In genomic region chr9:130008577-130008976, GRCh38 we compare ENCODE assay signal across 16 cellular contexts. TPM values are rescaled to one million over a fixed set of nuclear protein-coding genes. Genes with fewer than 3 reads are reported as not detected.
DNase-seq lines count a peak whose midpoint lies in the region; ATAC-seq, FAIRE-seq and TF ChIP-seq lines count a peak whose summit lies in the region.
"Had no signal": no experiment of that assay in that cellular context is flagged by ENCODE, and none has a peak within 500 bp of the region (broad histone marks: within the 10 kb centered on the region; RNA-seq: fewer than 3 reads in every experiment).

No MANE protein-coding gene starts in this region.

- H3K27ac ChIP-seq in naive thymus-derived CD4-positive, alpha-beta T cell (ENCODE audit: low read depth, low read length) = peak overlapping the region; percentile 67
- H3K27ac ChIP-seq: gastrocnemius medialis, vagina had no signal

- peaks cover 7 to 21% of the 10 kb centered on the region in 2 donors for H3K36me3 Mint-ChIP-seq in CD14-positive monocyte
- peaks cover 30% of the 10 kb centered on the region for H3K36me3 Mint-ChIP-seq in activated T-helper 1 cell treated with anti-CD3 and anti-CD28 coated beads, Interleukin-12 subunit alpha, Interleukin-12 subunit beta, Interleukin-2, Interleukin-4 antibody, amounts not matched to agents 30 ng/mL and 10 ng/mL and 1 ng/mL, durations not matched to agents 14 hours and 24 hours and 36 hours (ENCODE audit: low read depth)
- H3K36me3 Mint-ChIP-seq in naive thymus-derived CD4-positive, alpha-beta T cell = peaks cover 4 to 28% (median 10%) of the 10 kb centered on the region in 5 donors

- POLR2A ChIA-PET in naive thymus-derived CD4-positive, alpha-beta T cell (lab: Charles Lee) = interaction anchor here (0.6 to 1.6 kb wide), 6 partner anchors 9 to 115 kb away, joined by 3 to 6 read pairs (median 4); no protein-coding TSS in a partner anchor

- FAIRE-seq in GM18507 (lab: Jason Lieb, UNC) = peak; percentile 77
- FAIRE-seq: islet of Langerhans had no signal

- CTCF ChIA-PET in naive thymus-derived CD4-positive, alpha-beta T cell (lab: Charles Lee) = no interaction called here

- ATAC-seq in naive thymus-derived CD4-positive, alpha-beta T cell = no peak
- no peak for ATAC-seq in GM19463 (IDR thresholded peaks at IDR 0.05; ENCODE audit: unreplicated experiment)
- ATAC-seq: gastrocnemius medialis had no signal

- no peaks in the 10 kb centered on the region for H3K36me3 ChIP-seq in naive thymus-derived CD4-positive, alpha-beta T cell (ENCODE audit: control insufficient read depth in 2 of 3, insufficient read depth in 3 of 3, low read length in 3 of 3)
- H3K36me3 ChIP-seq: HAP-1, vagina had no signal

- H3K27me3 ChIP-seq in naive thymus-derived CD4-positive, alpha-beta T cell (ENCODE audit: control insufficient read depth in 2 of 2, insufficient read depth in 2 of 2, low read length in 2 of 2) = no peaks in the 10 kb centered on the region
- H3K27me3 ChIP-seq: gastrocnemius medialis, vagina had no signal

- H3K9me3 Mint-ChIP-seq in CD14-positive monocyte = no peaks in the 10 kb centered on the region
- peaks cover 6% of the 10 kb centered on the region for H3K9me3 Mint-ChIP-seq in activated T-helper 1 cell treated with anti-CD3 and anti-CD28 coated beads, Interleukin-12 subunit alpha, Interleukin-12 subunit beta, Interleukin-2, Interleukin-4 antibody, amounts not matched to agents 30 ng/mL and 10 ng/mL and 1 ng/mL, durations not matched to agents 14 hours and 24 hours and 36 hours
- peaks cover 0 to 3% (median 0%) of the 10 kb centered on the region in 11 donors for H3K9me3 Mint-ChIP-seq in naive thymus-derived CD4-positive, alpha-beta T cell

- H3K4me1 ChIP-seq in naive thymus-derived CD4-positive, alpha-beta T cell (ENCODE audit: control insufficient read depth in 2 of 2, insufficient read depth in 2 of 2, low read length in 2 of 2) = peaks cover 38 to 49% of the 10 kb centered on the region in 2 donors

- DNase-seq in CD14-positive monocyte (ENCODE audit: low spot score) (no peak), GM18507 (ENCODE audit: extremely low spot score, insufficient read length, low read depth) (no peak), NCI-H187 (lab: John Stamatoyannopoulos, UW) (no peak)
- DNase-seq in activated T-helper 1 cell treated with anti-CD3 and anti-CD28 coated beads, Interleukin-12 subunit alpha, Interleukin-12 subunit beta, Interleukin-2, Interleukin-4 antibody, amounts not matched to agents 30 ng/mL and 10 ng/mL and 1 ng/mL, durations not matched to agents 14 hours and 24 hours and 36 hours (ENCODE audit: low spot score) = no peak
- no peak for DNase-seq in naive thymus-derived CD4-positive, alpha-beta T cell
- DNase-seq in effector CD8-positive, alpha-beta T cell (lab: John Stamatoyannopoulos, UW) = no peak
- no peak for DNase-seq in stimulated activated CD4-positive, alpha-beta T cell treated with anti-CD3 and anti-CD28 coated beads, Interleukin-4, amount 100 ng/mL, for 4 hours
- DNase-seq: DND-41, gastrocnemius medialis, KG1, NCI-H1436 treated with DMSO at 0.1 percent for 48 hours, NCI-H510A treated with DMSO at 0.1 percent for 48 hours had no signal

- no peaks in the 10 kb centered on the region for H3K27me3 Mint-ChIP-seq in CD14-positive monocyte (ENCODE audit: low read depth in 3 of 3)
- no peaks in the 10 kb centered on the region for H3K27me3 Mint-ChIP-seq in activated T-helper 1 cell treated with anti-CD3 and anti-CD28 coated beads, Interleukin-12 subunit alpha, Interleukin-12 subunit beta, Interleukin-2, Interleukin-4 antibody, amounts not matched to agents 30 ng/mL and 10 ng/mL and 1 ng/mL, durations not matched to agents 14 hours and 24 hours and 36 hours (ENCODE audit: insufficient read depth)
- no peaks in the 10 kb centered on the region for H3K27me3 Mint-ChIP-seq in naive thymus-derived CD4-positive, alpha-beta T cell

- TF ChIP-seq CTCF in CD14-positive monocyte (IDR thresholded peaks at IDR 0.05) = no peak

- peak overlapping the region; percentile 35 to 89 (median 79) for H3K27ac Mint-ChIP-seq in CD14-positive monocyte
- H3K27ac Mint-ChIP-seq in activated T-helper 1 cell treated with anti-CD3 and anti-CD28 coated beads, Interleukin-12 subunit alpha, Interleukin-12 subunit beta, Interleukin-2, Interleukin-4 antibody, amounts not matched to agents 30 ng/mL and 10 ng/mL and 1 ng/mL, durations not matched to agents 14 hours and 24 hours and 36 hours = peak overlapping the region; percentile 87
- peak overlapping the region; percentile 78 to 96 (median 86) for H3K27ac Mint-ChIP-seq in naive thymus-derived CD4-positive, alpha-beta T cell

- H3K9me3 ChIP-seq in naive thymus-derived CD4-positive, alpha-beta T cell (ENCODE audit: control insufficient read depth in 2 of 3, low read length in 3 of 3) = no peaks in the 10 kb centered on the region
- H3K9me3 ChIP-seq: gastrocnemius medialis, vagina had no signal

- H3K4me3 Mint-ChIP-seq in CD14-positive monocyte = no peak overlapping the region
- H3K4me3 Mint-ChIP-seq in activated T-helper 1 cell treated with anti-CD3 and anti-CD28 coated beads, Interleukin-12 subunit alpha, Interleukin-12 subunit beta, Interleukin-2, Interleukin-4 antibody, amounts not matched to agents 30 ng/mL and 10 ng/mL and 1 ng/mL, durations not matched to agents 14 hours and 24 hours and 36 hours = no peak overlapping the region
- H3K4me3 Mint-ChIP-seq in naive thymus-derived CD4-positive, alpha-beta T cell = peak overlapping the region in 9 of 10 donors; percentile 7 to 61 (median 45)

- H3K4me1 Mint-ChIP-seq in CD14-positive monocyte = peaks cover 37% of the 10 kb centered on the region
- peaks cover 67% of the 10 kb centered on the region for H3K4me1 Mint-ChIP-seq in activated T-helper 1 cell treated with anti-CD3 and anti-CD28 coated beads, Interleukin-12 subunit alpha, Interleukin-12 subunit beta, Interleukin-2, Interleukin-4 antibody, amounts not matched to agents 30 ng/mL and 10 ng/mL and 1 ng/mL, durations not matched to agents 14 hours and 24 hours and 36 hours (ENCODE audit: low read depth)
- H3K4me1 Mint-ChIP-seq in naive thymus-derived CD4-positive, alpha-beta T cell = peaks cover 58 to 87% (median 74%) of the 10 kb centered on the region in 7 donors

- intact Hi-C loops in CD14-positive monocyte (cut with micrococcal nuclease) = no loop called here
- intact Hi-C loops in activated T-helper 1 cell treated with anti-CD3 and anti-CD28 coated beads, Interleukin-12 subunit alpha, Interleukin-12 subunit beta, Interleukin-2, Interleukin-4 antibody, amounts not matched to agents 30 ng/mL and 10 ng/mL and 1 ng/mL, durations not matched to agents 14 hours and 24 hours and 36 hours (cut with micrococcal nuclease) = no loop called here
- intact Hi-C loops in naive thymus-derived CD4-positive, alpha-beta T cell (cut with micrococcal nuclease) = no loop called here

- H3K4me3 ChIP-seq in naive thymus-derived CD4-positive, alpha-beta T cell (ENCODE audit: low read length) = no peak overlapping the region
- H3K4me3 ChIP-seq: gastrocnemius medialis, HAP-1, vagina had no signal

RNA-seq across cellular contexts. Expression of gene FNBP1, which starts 34.4 kb away (rescaled TPM):
- 10 to 100 TPM; 51.4 to 60.7 TPM for polyA plus RNA-seq in CD14-positive monocyte
- 195 and 202 TPM in 2 replicates for total RNA-seq in activated T-helper 1 cell treated with anti-CD3 and anti-CD28 coated beads, Interleukin-12 subunit alpha, Interleukin-12 subunit beta, Interleukin-2, Interleukin-4 antibody, amounts not matched to agents 30 ng/mL and 10 ng/mL and 1 ng/mL, durations not matched to agents 14 hours and 24 hours and 36 hours
- total RNA-seq in naive thymus-derived CD4-positive, alpha-beta T cell = 100 to 1,000 TPM; 160 to 207 (median 174) TPM
- 100 to 1,000 TPM; 138 to 160 TPM for polyA plus RNA-seq in naive thymus-derived CD4-positive, alpha-beta T cell

RNA-seq across cellular contexts. Expression of gene GPR107, which starts 45.1 kb away (rescaled TPM):
- 1 to 10 TPM; 6.0 TPM for polyA plus RNA-seq in CD14-positive monocyte
- total RNA-seq in activated T-helper 1 cell treated with anti-CD3 and anti-CD28 coated beads, Interleukin-12 subunit alpha, Interleukin-12 subunit beta, Interleukin-2, Interleukin-4 antibody, amounts not matched to agents 30 ng/mL and 10 ng/mL and 1 ng/mL, durations not matched to agents 14 hours and 24 hours and 36 hours = 23.1 and 24.9 TPM in 2 replicates
- 10 to 100 TPM; 21.6 to 24.0 (median 22.8) TPM for total RNA-seq in naive thymus-derived CD4-positive, alpha-beta T cell
- 1 to 10 TPM; 2.8 to 3.0 TPM for polyA plus RNA-seq in naive thymus-derived CD4-positive, alpha-beta T cell

Comparison
In these comparisons a context has a peak if more than half of its experiments do, and no peak if none do; other contexts are left out.
1. H3K4me3 Mint-ChIP-seq: peak in naive thymus-derived CD4-positive, alpha-beta T cell (9 of 10); none in CD14-positive monocyte (0 of 2) and activated T-helper 1 cell treated with anti-CD3 and anti-CD28 coated beads, Interleukin-12 subunit alpha, Interleukin-12 subunit beta, Interleukin-2, Interleukin-4 antibody, amounts not matched to agents 30 ng/mL and 10 ng/mL and 1 ng/mL, durations not matched to agents 14 hours and 24 hours and 36 hours (single experiment).
2. Peak in every context shown above with its lines, with median percentiles within 50 percentile points of each other: H3K27ac Mint-ChIP-seq.